19 cellular contexts compared by ENCODE assay signal in the genomic region with DNA sequence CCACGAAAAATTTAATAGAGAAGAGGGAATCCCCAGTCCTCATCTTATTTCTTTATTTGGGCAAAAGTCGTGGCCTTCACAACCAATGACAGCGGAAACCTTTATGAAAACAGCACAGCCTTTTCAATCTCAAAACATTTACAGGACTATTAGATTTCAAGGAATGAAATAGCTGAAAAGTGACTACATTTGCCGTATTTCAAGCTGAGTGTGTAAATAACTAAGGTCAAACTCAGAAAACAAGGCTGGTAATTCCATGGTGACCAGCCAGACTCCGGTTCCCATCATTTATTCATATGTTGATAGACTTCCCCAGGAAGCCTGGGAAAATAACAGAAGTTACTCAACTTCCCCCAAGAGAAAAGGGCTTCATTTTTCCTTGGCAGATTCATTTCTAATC.
A peak's percentile ranks its signal among the peaks of the same experiment; 100 is the strongest.
DNase-seq lines count a peak whose midpoint lies in the region; ATAC-seq, FAIRE-seq and TF ChIP-seq lines count a peak whose summit lies in the region.
"Had no signal": no experiment of that assay in that cellular context is flagged by ENCODE, and none has a peak within 500 bp of the region (broad histone marks: within the 10 kb centered on the region; RNA-seq: fewer than 3 reads in every experiment).

No MANE protein-coding gene starts in this region.

- H3K9me3 Mint-ChIP-seq in osteocyte (ENCODE audit: unreplicated experiment), result no peaks in the 10 kb centered on the region
- H3K9me3 Mint-ChIP-seq: activated CD4-positive, alpha-beta memory T cell treated with anti-CD3 and anti-CD28 coated beads for 36 hours; activated naive CD8-positive, alpha-beta T cell treated with anti-CD3 and anti-CD28 coated beads, Interleukin-2, amount 10 ng/mL, durations not matched to agents 7 days and 5 days; CD8-positive, alpha-beta T cell; endodermal cell; stimulated activated effector memory CD8-positive, alpha-beta T cell treated with anti-CD3 and anti-CD28 coated beads, Interleukin-12 subunit alpha, Interleukin-12 subunit beta, amount 100 ng/mL, for 72 hours had no signal

- no peak overlapping the region for H3K4me3 Mint-ChIP-seq in osteocyte (ENCODE audit: unreplicated experiment)
- H3K4me3 Mint-ChIP-seq: activated CD4-positive, alpha-beta memory T cell treated with anti-CD3 and anti-CD28 coated beads for 36 hours; activated naive CD8-positive, alpha-beta T cell treated with anti-CD3 and anti-CD28 coated beads, Interleukin-2, amount 10 ng/mL, durations not matched to agents 7 days and 5 days; CD8-positive, alpha-beta T cell; endodermal cell; stimulated activated effector memory CD8-positive, alpha-beta T cell treated with anti-CD3 and anti-CD28 coated beads, Interleukin-12 subunit alpha, Interleukin-12 subunit beta, amount 100 ng/mL, for 72 hours had no signal

- peaks cover 1% of the 10 kb centered on the region for H3K36me3 Mint-ChIP-seq in osteocyte (ENCODE audit: unreplicated experiment)
- H3K36me3 Mint-ChIP-seq: activated CD4-positive, alpha-beta memory T cell treated with anti-CD3 and anti-CD28 coated beads for 36 hours; activated naive CD8-positive, alpha-beta T cell treated with anti-CD3 and anti-CD28 coated beads, Interleukin-2, amount 10 ng/mL, durations not matched to agents 7 days and 5 days; CD8-positive, alpha-beta T cell; stimulated activated effector memory CD8-positive, alpha-beta T cell treated with anti-CD3 and anti-CD28 coated beads, Interleukin-12 subunit alpha, Interleukin-12 subunit beta, amount 100 ng/mL, for 72 hours had no signal

- H3K4me1 Mint-ChIP-seq in osteocyte (ENCODE audit: unreplicated experiment), result peaks cover 55% of the 10 kb centered on the region
- H3K4me1 Mint-ChIP-seq: activated naive CD8-positive, alpha-beta T cell treated with anti-CD3 and anti-CD28 coated beads, Interleukin-2, amount 10 ng/mL, durations not matched to agents 7 days and 5 days; stimulated activated effector memory CD8-positive, alpha-beta T cell treated with anti-CD3 and anti-CD28 coated beads, Interleukin-12 subunit alpha, Interleukin-12 subunit beta, amount 100 ng/mL, for 72 hours had no signal

- ATAC-seq in Right ventricle myocardium inferior, result peak; percentile 81
- ATAC-seq in left ventricle myocardium superior, result peak; percentile 91
- ATAC-seq: CD8-positive, alpha-beta T cell; stimulated activated effector memory CD8-positive, alpha-beta T cell treated with anti-CD3 and anti-CD28 coated beads, Interleukin-12 subunit alpha, Interleukin-12 subunit beta, amount 100 ng/mL, for 72 hours had no signal

- no peak for TF ChIP-seq CTCF in osteocyte (IDR thresholded peaks at IDR 0.05)

- intact Hi-C loops in Right ventricle myocardium inferior (cut with DNase I), result no loop called here
- intact Hi-C loops in cardiac septum (cut with DNase I), result no loop called here
- intact Hi-C loops in left ventricle myocardium superior (cut with micrococcal nuclease), result no loop called here

- FAIRE-seq in GM12892 (lab: Jason Lieb, UNC), result no peak
- FAIRE-seq: colon had no signal

- DNase-seq in Right ventricle myocardium inferior (ENCODE audit: missing footprints), result no peak
- no peak for DNase-seq in cardiac septum (ENCODE audit: low spot score)
- no peak for DNase-seq in left ventricle myocardium superior
- no peak for DNase-seq in osteocyte (ENCODE audit: extremely low spot score, unreplicated experiment)
- DNase-seq in HCEC 1CT, result no peak
- no peak for DNase-seq in activated gamma-delta T cell (lab: John Stamatoyannopoulos, UW)
- no peak for DNase-seq in ureter (ENCODE audit: low spot score)
- DNase-seq in GM12892 (ENCODE audit: insufficient read length), result no peak
- DNase-seq: activated CD4-positive, alpha-beta memory T cell treated with anti-CD3 and anti-CD28 coated beads for 36 hours; activated naive CD8-positive, alpha-beta T cell treated with anti-CD3 and anti-CD28 coated beads, Interleukin-2, amount 10 ng/mL, durations not matched to agents 7 days and 5 days; CD8-positive, alpha-beta T cell; DMS153; endodermal cell; KG1; NCI-H2171 treated with DMSO at 0.1 percent for 48 hours; ovary; T1000 had no signal

- H3K27ac Mint-ChIP-seq in osteocyte (ENCODE audit: unreplicated experiment), result peak overlapping the region; percentile 82
- H3K27ac Mint-ChIP-seq: activated CD4-positive, alpha-beta memory T cell treated with anti-CD3 and anti-CD28 coated beads for 36 hours; activated naive CD8-positive, alpha-beta T cell treated with anti-CD3 and anti-CD28 coated beads, Interleukin-2, amount 10 ng/mL, durations not matched to agents 7 days and 5 days; CD8-positive, alpha-beta T cell; endodermal cell; stimulated activated effector memory CD8-positive, alpha-beta T cell treated with anti-CD3 and anti-CD28 coated beads, Interleukin-12 subunit alpha, Interleukin-12 subunit beta, amount 100 ng/mL, for 72 hours had no signal

- no peaks in the 10 kb centered on the region for H3K27me3 Mint-ChIP-seq in osteocyte (ENCODE audit: unreplicated experiment)

- no peak for TF ChIP-seq POLR2A in GM12892 (IDR thresholded peaks at IDR 0.05; ENCODE audit: low read depth, low read length)
